7 cellular contexts compared by ENCODE assay signal in the genomic region with DNA sequence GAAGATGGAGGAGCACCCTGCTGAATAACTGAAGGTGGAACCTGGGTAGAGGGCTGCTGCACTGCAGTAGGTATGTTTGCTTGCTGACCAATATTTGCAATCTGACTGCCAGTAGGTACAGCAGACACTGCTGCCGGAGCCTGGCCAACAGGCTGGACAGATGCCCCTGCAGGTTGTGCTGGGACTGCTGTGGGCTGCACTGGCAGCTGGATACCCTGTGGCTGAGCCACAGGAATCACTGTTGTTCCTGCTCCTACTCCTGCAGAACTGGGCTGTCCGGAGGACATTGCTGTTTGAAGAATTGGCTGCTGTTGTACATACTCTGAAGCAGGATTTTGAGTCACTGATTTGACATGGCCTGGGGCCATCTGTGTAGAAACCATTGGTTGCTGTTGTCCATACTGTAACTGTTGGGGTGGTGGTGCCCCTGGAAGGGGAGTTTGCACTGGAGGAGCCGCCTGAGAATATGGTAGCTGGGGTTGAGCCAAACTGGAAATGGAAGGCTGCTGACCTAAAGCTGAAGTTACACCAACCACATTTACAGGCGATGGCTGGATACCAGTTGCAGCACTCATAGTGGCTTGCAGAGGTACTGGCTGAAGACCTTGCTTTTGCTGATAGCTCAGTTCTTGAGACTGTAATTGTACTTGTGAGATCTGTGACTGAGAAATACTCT. TPM values are rescaled to one million over a fixed set of nuclear protein-coding genes. Genes with fewer than 3 reads are reported as not detected.
DNase-seq lines count a peak whose midpoint lies in the region; ATAC-seq and TF ChIP-seq lines count a peak whose summit lies in the region.

No MANE protein-coding gene starts in this region.

- peak; percentile 18 for DNase-seq in HT1080 (ENCODE audit: low read depth)
- peak; percentile 21 to 28 for DNase-seq in lung microvascular endothelial cell (ENCODE audit: low read depth in 2 of 2)
- no peak for DNase-seq in T-helper 17 cell

- no peaks in the 10 kb centered on the region for H3K27me3 ChIP-seq in DOHH2 (ENCODE audit: control insufficient read depth, low read length)

- peaks cover 0 to 6% (median 3%) of the 10 kb centered on the region in 5 experiments for H3K9me3 Mint-ChIP-seq in brain

- H4K20me1 ChIP-seq in DOHH2 (ENCODE audit: control insufficient read depth, insufficient read depth, low read depth, low read length), result no peaks in the 10 kb centered on the region

- H3K9me2 ChIP-seq in DOHH2 (replicated peaks; ENCODE audit: control insufficient read depth, low read length), result no peaks in the 10 kb centered on the region

- peak overlapping the region; percentile 86 to 100 (median 97) for H3K27ac Mint-ChIP-seq in brain
- H3K27ac Mint-ChIP-seq in T-helper 17 cell, result no peak overlapping the region

- peak; percentile 56 for TF ChIP-seq CTCF in DOHH2 (IDR thresholded peaks at IDR 0.05; ENCODE audit: low read depth, low read length, poor library complexity, severe bottlenecking)
- peak; percentile 30 to 60 for TF ChIP-seq CTCF in brain (conservative IDR thresholded peaks at IDR 0.05)

- H3K27me3 Mint-ChIP-seq in brain (peaks cover 8% of the 10 kb centered on the region), T-helper 17 cell (no peaks in the 10 kb centered on the region)

- peaks cover 26% of the 10 kb centered on the region for H3K36me3 ChIP-seq in DOHH2 (ENCODE audit: control insufficient read depth, low read length)

- peaks cover 68% of the 10 kb centered on the region for H3K4me1 Mint-ChIP-seq in brain
- peaks cover 40% of the 10 kb centered on the region for H3K4me1 Mint-ChIP-seq in T-helper 17 cell

- H3K36me3 Mint-ChIP-seq in brain (peaks cover 41% of the 10 kb centered on the region), T-helper 17 cell (ENCODE audit: low read depth) (peaks cover 5% of the 10 kb centered on the region)

- peak overlapping the region; percentile 92 to 99 (median 95) for H3K4me3 Mint-ChIP-seq in brain
- no peak overlapping the region for H3K4me3 Mint-ChIP-seq in T-helper 17 cell

- H3K4me3 ChIP-seq in DOHH2 (ENCODE audit: low read length), result no peak overlapping the region; the same call in 1 of the 2 replicates

- H3K4me2 ChIP-seq in DOHH2 (ENCODE audit: low read length), result peak overlapping the region; percentile 81

- no peaks in the 10 kb centered on the region for H3F3A ChIP-seq in DOHH2 (ENCODE audit: control insufficient read depth, insufficient read depth)

- H3K79me2 ChIP-seq in DOHH2 (ENCODE audit: control insufficient read depth, low read length), result peaks cover 44% of the 10 kb centered on the region

- no peak overlapping the region for H3K27ac ChIP-seq in DOHH2 (ENCODE audit: low read depth, low read length)

- ATAC-seq in T-helper 17 cell (no peak), GM18520 (IDR thresholded peaks at IDR 0.05; ENCODE audit: unreplicated experiment) (no peak), HG03442 (IDR thresholded peaks at IDR 0.05; ENCODE audit: unreplicated experiment) (no peak)

- peaks cover 54% of the 10 kb centered on the region for H3K4me1 ChIP-seq in DOHH2 (ENCODE audit: control insufficient read depth, low read length)

- H3K9me3 ChIP-seq in DOHH2 (ENCODE audit: control insufficient read depth, insufficient read depth, low read length), result no peaks in the 10 kb centered on the region
- H3K9me3 ChIP-seq in T-helper 17 cell (ENCODE audit: control insufficient read depth, low read length, poor library complexity, severe bottlenecking), result no peaks in the 10 kb centered on the region

RNA-seq across cellular contexts. Expression of gene TSC22D1, which starts 2.2 kb away (rescaled TPM):
- 114 and 148 TPM in 2 replicates for total RNA-seq in HT1080 (2014; rRNA removed; shearing (Covaris generic))
- 96.5 and 120 TPM in 2 replicates for polyA plus RNA-seq in HT1080 (2015; cell fraction: cytosol; rRNA removed)
- 101 and 102 TPM in 2 replicates for polyA plus RNA-seq in HT1080 (2015; cell fraction: nucleus; rRNA removed)
- 120 TPM for polyA plus RNA-seq in brain (ENCODE audit: insufficient read depth, low read depth, low replicate concordance)
- 45.8 and 69.8 TPM in 2 replicates for total RNA-seq in lung microvascular endothelial cell
- total RNA-seq in T-helper 17 cell, result 10 to 100 TPM; 31.2 to 85.4 TPM

Comparison
In these comparisons a context has a peak if more than half of its experiments do, and no peak if none do; other contexts are left out.
1. DNase-seq: peak in HT1080 (single experiment) and lung microvascular endothelial cell (2 of 2); none in T-helper 17 cell (0 of 3).